ENCODE assay signal across 25 cellular contexts in genomic region chr9:101635473-101635872, GRCh38. TPM values are rescaled to one million over a fixed set of nuclear protein-coding genes. Genes with fewer than 3 reads are reported as not detected.
"Had no signal": no experiment of that assay in that cellular context is flagged by ENCODE, and none has a peak within 500 bp of the region (broad histone marks: within the 10 kb centered on the region; RNA-seq: fewer than 3 reads in every experiment).

No MANE protein-coding gene starts in this region.

- H3K27ac Mint-ChIP-seq: activated B cell treated with CpG ODN at 0.5 μM for 24 hours; activated CD4-positive, alpha-beta memory T cell treated with anti-CD3 and anti-CD28 coated beads for 36 hours; activated naive CD8-positive, alpha-beta T cell; dendritic cell treated with granulocyte-macrophage colony-stimulating factor and Interleukin-4, amounts not matched to agents 40 ng/mL and 50 ng/mL, for 4 days; natural killer cell; stimulated activated effector memory CD8-positive, alpha-beta T cell treated with anti-CD3 and anti-CD28 coated beads, Interleukin-12 subunit alpha, Interleukin-12 subunit beta, amount 100 ng/mL, for 72 hours had no signal

- H3K36me3 Mint-ChIP-seq: activated CD4-positive, alpha-beta memory T cell treated with anti-CD3 and anti-CD28 coated beads for 36 hours; activated naive CD8-positive, alpha-beta T cell; natural killer cell; stimulated activated effector memory CD8-positive, alpha-beta T cell treated with anti-CD3 and anti-CD28 coated beads, Interleukin-12 subunit alpha, Interleukin-12 subunit beta, amount 100 ng/mL, for 72 hours had no signal

- FAIRE-seq: islet of Langerhans, TTC549 had no signal

- DNase-seq: activated B cell treated with CpG ODN at 0.5 μM for 24 hours; activated CD4-positive, alpha-beta memory T cell treated with anti-CD3 and anti-CD28 coated beads for 36 hours; activated CD4-positive, alpha-beta T cell treated with anti-CD3 and anti-CD28 coated beads for 4 hours; activated T-cell treated with anti-CD3 and anti-CD28 coated beads for 4 hours; effector CD8-positive, alpha-beta T cell; esophagus squamous epithelium; left colon; lower lobe of right lung; natural killer cell; ovary; stimulated activated CD4-positive, alpha-beta T cell treated with anti-CD3 and anti-CD28 coated beads, Interleukin-4, amount 100 ng/mL, for 24 hours; stomach; trophoblast cell had no signal

- ATAC-seq: lower lobe of right lung; natural killer cell; sciatic nerve; stimulated activated effector memory CD8-positive, alpha-beta T cell treated with anti-CD3 and anti-CD28 coated beads, Interleukin-12 subunit alpha, Interleukin-12 subunit beta, amount 100 ng/mL, for 72 hours had no signal

- H3K27me3 Mint-ChIP-seq: activated B cell treated with CpG ODN at 0.5 μM for 24 hours; activated naive CD8-positive, alpha-beta T cell; dendritic cell treated with granulocyte-macrophage colony-stimulating factor and Interleukin-4, amounts not matched to agents 40 ng/mL and 50 ng/mL, for 4 days had no signal

- H3K4me3 Mint-ChIP-seq: activated B cell treated with CpG ODN at 0.5 μM for 24 hours; activated CD4-positive, alpha-beta memory T cell treated with anti-CD3 and anti-CD28 coated beads for 36 hours; activated naive CD8-positive, alpha-beta T cell; dendritic cell treated with granulocyte-macrophage colony-stimulating factor and Interleukin-4, amounts not matched to agents 40 ng/mL and 50 ng/mL, for 4 days; natural killer cell; stimulated activated effector memory CD8-positive, alpha-beta T cell treated with anti-CD3 and anti-CD28 coated beads, Interleukin-12 subunit alpha, Interleukin-12 subunit beta, amount 100 ng/mL, for 72 hours had no signal

- H3K4me1 Mint-ChIP-seq: activated B cell treated with CpG ODN at 0.5 μM for 24 hours; natural killer cell; stimulated activated effector memory CD8-positive, alpha-beta T cell treated with anti-CD3 and anti-CD28 coated beads, Interleukin-12 subunit alpha, Interleukin-12 subunit beta, amount 100 ng/mL, for 72 hours had no signal

- H3K9me3 Mint-ChIP-seq: activated B cell treated with CpG ODN at 0.5 μM for 24 hours; activated CD4-positive, alpha-beta memory T cell treated with anti-CD3 and anti-CD28 coated beads for 36 hours; dendritic cell treated with granulocyte-macrophage colony-stimulating factor and Interleukin-4, amounts not matched to agents 40 ng/mL and 50 ng/mL, for 4 days; stimulated activated effector memory CD8-positive, alpha-beta T cell treated with anti-CD3 and anti-CD28 coated beads, Interleukin-12 subunit alpha, Interleukin-12 subunit beta, amount 100 ng/mL, for 72 hours had no signal

RNA-seq across cellular contexts. Expression of gene PPP3R2, which starts 40.7 kb away (rescaled TPM):
- total RNA-seq: activated B cell treated with CpG ODN at 0.5 μM for 24 hours; activated CD4-positive, alpha-beta memory T cell treated with anti-CD3 and anti-CD28 coated beads for 36 hours; cardiac muscle cell; chondrocyte; esophagus squamous epithelium; glomerular endothelial cell; lower lobe of right lung; mesenteric fat pad; natural killer cell; ovary; sciatic nerve; smooth muscle cell; stomach; vagina had no signal
